ENCODE assay signal across 1 cellular context in the genomic region with DNA sequence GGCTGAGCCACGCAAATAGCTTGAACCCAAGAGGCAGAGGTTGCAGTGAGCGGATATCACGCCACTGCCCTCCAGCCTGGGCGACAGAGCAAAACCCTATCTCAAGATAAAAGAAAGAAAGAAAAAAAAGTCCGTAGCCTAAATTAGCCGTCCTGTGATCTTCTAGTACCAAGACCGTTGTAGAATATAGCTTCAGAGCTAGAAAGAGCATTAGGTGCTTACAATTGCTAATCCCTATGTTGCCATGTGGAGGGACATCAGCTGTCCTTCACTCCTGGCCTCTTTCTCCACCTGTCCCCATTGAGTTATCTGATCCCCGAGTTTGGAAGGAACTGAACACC.
TF ChIP-seq lines count a peak whose summit lies in the region.

No MANE protein-coding gene starts in this region.

TF ChIP-seq in endothelial cell of umbilical vein, 7 proteins besides CTCF, POLR2A, EP300 and RAD21 (continued from another document):
- TF ChIP-seq POLR2AphosphoS5 (IDR thresholded peaks at IDR 0.05; ENCODE audit: insufficient read depth, low read depth, low read length): no peak
TF ChIP-seq in endothelial cell of umbilical vein: peak in this region for 0.
